12 cellular contexts compared by ENCODE assay signal in the genomic region with DNA sequence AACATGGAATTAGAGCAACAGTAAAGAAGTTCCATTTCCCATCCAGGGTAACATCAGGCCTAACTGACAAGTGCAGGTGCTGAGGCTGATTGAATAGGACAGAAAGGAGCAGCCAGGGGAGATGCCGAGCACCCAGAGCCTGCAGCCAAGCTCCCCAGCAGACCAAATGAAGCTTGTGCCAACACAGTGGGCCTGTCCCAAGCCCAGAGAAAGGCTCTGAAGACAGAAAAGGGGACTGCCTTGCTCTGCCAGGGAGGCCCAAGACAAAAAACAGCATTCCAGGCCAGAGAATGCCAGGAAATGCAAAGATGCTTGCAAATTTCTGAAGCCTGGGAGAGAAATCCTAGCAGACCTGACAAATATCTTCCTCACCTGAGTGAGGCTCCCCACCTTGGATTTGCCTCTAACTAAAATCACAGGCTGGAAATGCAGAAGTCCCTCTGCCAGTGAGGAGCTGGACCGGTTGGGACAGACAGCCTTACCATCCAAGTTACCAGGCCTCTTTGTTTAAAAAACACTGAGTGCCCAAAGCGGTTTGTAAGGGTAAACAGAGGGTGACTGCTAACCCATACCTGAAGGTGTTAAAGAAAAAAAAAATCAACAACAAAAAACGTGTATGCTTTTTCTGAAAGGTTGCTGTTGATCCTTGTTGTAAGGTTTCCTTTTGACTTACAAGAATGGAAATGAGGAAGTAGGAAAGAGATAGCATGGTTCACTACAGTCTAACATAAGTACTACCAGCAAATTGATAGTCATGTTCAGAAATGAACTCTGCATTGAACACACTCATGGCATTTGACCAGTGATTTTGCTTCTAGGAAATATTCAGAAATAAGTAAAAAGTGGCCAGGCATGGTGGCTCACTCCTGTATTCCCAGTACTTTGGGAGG. TPM values are rescaled to one million over a fixed set of nuclear protein-coding genes. Genes with fewer than 3 reads are reported as not detected.
DNase-seq lines count a peak whose midpoint lies in the region; ATAC-seq and TF ChIP-seq lines count a peak whose summit lies in the region.
"Had no signal": no experiment of that assay in that cellular context is flagged by ENCODE, and none has a peak within 500 bp of the region (broad histone marks: within the 10 kb centered on the region; RNA-seq: fewer than 3 reads in every experiment).

No MANE protein-coding gene starts in this region.

- no peak overlapping the region for H3K4me3 ChIP-seq in mesenchymal stem cell (ENCODE audit: insufficient read depth in 1 of 2, low read depth in 1 of 2, low read length in 2 of 2)
- no peak overlapping the region for H3K4me3 ChIP-seq in aorta (ENCODE audit: low read length in 2 of 2)

- H3K9ac ChIP-seq in mesenchymal stem cell (ENCODE audit: low read length) = no peak overlapping the region
- H3K9ac ChIP-seq: parathyroid adenoma had no signal

- H3K27ac ChIP-seq in mesenchymal stem cell (ENCODE audit: low read length, poor library complexity, severe bottlenecking) (no peak overlapping the region), aorta (ENCODE audit: low read depth in 1 of 2, low read length in 2 of 2) (no peak overlapping the region)
- H3K27ac ChIP-seq: parathyroid adenoma had no signal

- no peaks in the 10 kb centered on the region for H3K36me3 ChIP-seq in mesenchymal stem cell (ENCODE audit: control insufficient read depth in 1 of 2, insufficient read depth in 2 of 2, low read depth in 1 of 2, low read length in 2 of 2)
- no peaks in the 10 kb centered on the region for H3K36me3 ChIP-seq in aorta (ENCODE audit: control insufficient read depth in 1 of 2, insufficient read depth in 2 of 2, low read length in 1 of 2)

- in situ Hi-C loops in GM13976 (cut with MboI; ENCODE audit: low sequenced_read_pairs, unreplicated experiment) = no loop called here

- H3K23ac ChIP-seq in mesenchymal stem cell (ENCODE audit: low read length in 2 of 2) = no peak overlapping the region

- peak overlapping the region; percentile 19; the same call in 1 of the 2 replicates for H3K4me3 Mint-ChIP-seq in WTC11
- H3K4me3 Mint-ChIP-seq in activated naive CD4-positive, alpha-beta T cell treated with anti-CD3 and anti-CD28 coated beads, Interleukin-2, amount 10 ng/mL, durations not matched to agents 7 days and 5 days = no peak overlapping the region
- H3K4me3 Mint-ChIP-seq: activated naive CD8-positive, alpha-beta T cell; stimulated activated naive CD8-positive, alpha-beta T cell treated with anti-CD3 and anti-CD28 coated beads, Interleukin-15, Interleukin-2, amounts not matched to agents 100 ng/mL and 50 ng/mL, for 24 hours had no signal

- peaks cover 39% of the 10 kb centered on the region for H3K4me1 Mint-ChIP-seq in WTC11
- H3K4me1 Mint-ChIP-seq in activated naive CD4-positive, alpha-beta T cell treated with anti-CD3 and anti-CD28 coated beads, Interleukin-2, amount 10 ng/mL, durations not matched to agents 7 days and 5 days = no peaks in the 10 kb centered on the region

- H2AFZ ChIP-seq in mesenchymal stem cell (ENCODE audit: low read depth, low read length) = no peak overlapping the region
- H2AFZ ChIP-seq: parathyroid adenoma had no signal

- H4K8ac ChIP-seq in mesenchymal stem cell (ENCODE audit: low read length) = no peak overlapping the region

- H4K91ac ChIP-seq in mesenchymal stem cell (ENCODE audit: low read length) = no peak overlapping the region

- WGBS in mesenchymal stem cell = 73% methylated on average over 4 of the region's 4 CpGs
- 81 to 82% methylated on average over 4 of the region's 4 CpGs for WGBS in aorta, 2 donors

- H2AK5ac ChIP-seq in mesenchymal stem cell (ENCODE audit: low read length, severe bottlenecking) = no peak overlapping the region

- no peak overlapping the region for H3K4ac ChIP-seq in mesenchymal stem cell (ENCODE audit: low read depth in 1 of 2, low read length in 2 of 2)

- H3K9me3 Mint-ChIP-seq in WTC11 = no peaks in the 10 kb centered on the region
- no peaks in the 10 kb centered on the region for H3K9me3 Mint-ChIP-seq in activated naive CD4-positive, alpha-beta T cell treated with anti-CD3 and anti-CD28 coated beads, Interleukin-2, amount 10 ng/mL, durations not matched to agents 7 days and 5 days
- H3K9me3 Mint-ChIP-seq: stimulated activated naive CD8-positive, alpha-beta T cell treated with anti-CD3 and anti-CD28 coated beads, Interleukin-15, Interleukin-2, amounts not matched to agents 100 ng/mL and 50 ng/mL, for 24 hours had no signal

- H2BK12ac ChIP-seq in mesenchymal stem cell (ENCODE audit: low read length in 2 of 2) = no peak overlapping the region

- H2BK15ac ChIP-seq in mesenchymal stem cell (ENCODE audit: low read depth, poor library complexity, severe bottlenecking) = no peak overlapping the region

- CTCF ChIA-PET in WTC11 (lab: Charles Lee) = interaction anchor here (2.5 kb wide), 1 partner anchor 345 kb away, joined by 10 read pairs; no protein-coding TSS in a partner anchor
- CTCF ChIA-PET in activated naive CD4-positive, alpha-beta T cell treated with anti-CD3 and anti-CD28 coated beads, Interleukin-2, amount 10 ng/mL, durations not matched to agents 7 days and 5 days (lab: Charles Lee) = no interaction called here

- no peak overlapping the region for H3K14ac ChIP-seq in mesenchymal stem cell (ENCODE audit: low read length in 2 of 2)

- ATAC-seq in GM21447 (IDR thresholded peaks at IDR 0.05; ENCODE audit: unreplicated experiment) (peak; percentile 94), HG03342 (IDR thresholded peaks at IDR 0.05; ENCODE audit: unreplicated experiment) (peak; percentile 94), WTC11 (peak; percentile 86), aorta (ENCODE audit: low FRiP score) (no peak)

- H3K36me3 Mint-ChIP-seq in WTC11 = no peaks in the 10 kb centered on the region
- H3K36me3 Mint-ChIP-seq in activated naive CD4-positive, alpha-beta T cell treated with anti-CD3 and anti-CD28 coated beads, Interleukin-2, amount 10 ng/mL, durations not matched to agents 7 days and 5 days = no peaks in the 10 kb centered on the region
- H3K36me3 Mint-ChIP-seq: activated naive CD8-positive, alpha-beta T cell had no signal

- peak overlapping the region; percentile 88 for H3K27ac Mint-ChIP-seq in WTC11
- no peak overlapping the region for H3K27ac Mint-ChIP-seq in activated naive CD4-positive, alpha-beta T cell treated with anti-CD3 and anti-CD28 coated beads, Interleukin-2, amount 10 ng/mL, durations not matched to agents 7 days and 5 days
- H3K27ac Mint-ChIP-seq: activated naive CD8-positive, alpha-beta T cell; stimulated activated naive CD8-positive, alpha-beta T cell treated with anti-CD3 and anti-CD28 coated beads, Interleukin-15, Interleukin-2, amounts not matched to agents 100 ng/mL and 50 ng/mL, for 24 hours had no signal

- POLR2A ChIA-PET in WTC11 (lab: Charles Lee) = interaction anchor here (1.4 to 1.5 kb wide), 2 partner anchors 12 to 55 kb away, joined by 3 to 5 read pairs; partner anchors contain the start of genes HMGB1 and UBE2L5

- no peak overlapping the region for H3K18ac ChIP-seq in mesenchymal stem cell (ENCODE audit: low read depth in 1 of 2, low read length in 2 of 2)

- H3K4me1 ChIP-seq in mesenchymal stem cell (ENCODE audit: control insufficient read depth, insufficient read depth, low read depth, low read length) (no peaks in the 10 kb centered on the region), aorta (ENCODE audit: control insufficient read depth in 1 of 2, insufficient read depth in 2 of 2, low read length in 2 of 2) (no peaks in the 10 kb centered on the region)
- H3K4me1 ChIP-seq: parathyroid adenoma had no signal

- TF ChIP-seq CTCF in GM13976 (IDR thresholded peaks at IDR 0.05; ENCODE audit: borderline replicate concordance, control extremely low read depth, extremely low read depth, insufficient read depth, missing control alignments) (no peak), WTC11 (IDR thresholded peaks at IDR 0.05) (no peak)

- H3K27me3 Mint-ChIP-seq in WTC11 (ENCODE audit: low read depth) = no peaks in the 10 kb centered on the region
- peaks cover 43% of the 10 kb centered on the region for H3K27me3 Mint-ChIP-seq in activated naive CD4-positive, alpha-beta T cell treated with anti-CD3 and anti-CD28 coated beads, Interleukin-2, amount 10 ng/mL, durations not matched to agents 7 days and 5 days
- H3K27me3 Mint-ChIP-seq: stimulated activated naive CD8-positive, alpha-beta T cell treated with anti-CD3 and anti-CD28 coated beads, Interleukin-15, Interleukin-2, amounts not matched to agents 100 ng/mL and 50 ng/mL, for 24 hours had no signal

- H3K9me3 ChIP-seq in mesenchymal stem cell (ENCODE audit: control insufficient read depth, low read length) (no peaks in the 10 kb centered on the region), aorta (ENCODE audit: control insufficient read depth, low read length) (no peaks in the 10 kb centered on the region)

- no peak overlapping the region for H3K4me2 ChIP-seq in mesenchymal stem cell (ENCODE audit: low read length, poor library complexity, severe bottlenecking)

- H3K27me3 ChIP-seq in mesenchymal stem cell (ENCODE audit: control insufficient read depth in 1 of 2, insufficient read depth in 1 of 2, low read length in 2 of 2) (no peaks in the 10 kb centered on the region), aorta (ENCODE audit: control insufficient read depth in 1 of 2, insufficient read depth in 2 of 2, low read length in 1 of 2) (no peaks in the 10 kb centered on the region)

- DNase-seq in GM13976 (ENCODE audit: low spot score) (peak; percentile 63), WTC11 (ENCODE audit: low spot score) (peak; percentile 29), mesenchymal stem cell (no peak), AG08395 (ENCODE audit: low spot score) (no peak), aorta (no peak)
- no peak for DNase-seq in activated naive CD4-positive, alpha-beta T cell treated with anti-CD3 and anti-CD28 coated beads, Interleukin-2, amount 10 ng/mL, durations not matched to agents 7 days and 5 days
- DNase-seq: SW 1271 had no signal

- no peak overlapping the region for H2BK120ac ChIP-seq in mesenchymal stem cell (ENCODE audit: low read depth, low read length)

- H2BK5ac ChIP-seq in mesenchymal stem cell (ENCODE audit: low read depth, low read length, poor library complexity, severe bottlenecking) = no peak overlapping the region

- no peaks in the 10 kb centered on the region for H3K79me1 ChIP-seq in mesenchymal stem cell (replicated peaks; ENCODE audit: low read length, poor library complexity, severe bottlenecking)

- intact Hi-C loops in aorta (cut with DNase I) = loop anchor here in 1 of 2 donors (10.0 kb wide), 1 partner anchor 567 kb away; no protein-coding TSS in a partner anchor

TF ChIP-seq in WTC11, 78 proteins besides CTCF, POLR2A, EP300 and RAD21 (continues in another document):
- TF ChIP-seq SMAD4 (CRISPR knock-in tag; IDR thresholded peaks at IDR 0.05) (no peak), ZNF121 (CRISPR knock-in tag; IDR thresholded peaks at IDR 0.05) (peak; percentile 90), NR2C2 (CRISPR knock-in tag; IDR thresholded peaks at IDR 0.05) (no peak)

RNA-seq across cellular contexts. Expression of gene HMGB1, which starts 11.9 kb away (rescaled TPM):
- total RNA-seq in WTC11 (2021) (611 to 640 TPM (median 616 TPM) in 3 replicates), aorta (100 to 1,000 TPM; 213 to 235 TPM)
- 349 TPM for polyA plus RNA-seq in mesenchymal stem cell (2013, experiment 1 of 2)
- 353 TPM for polyA plus RNA-seq in mesenchymal stem cell (2013, experiment 2 of 2)
- polyA plus RNA-seq in aorta = 100 to 1,000 TPM; 389 to 410 TPM

RNA-seq across cellular contexts. Expression of gene UBE2L5, which starts 55.3 kb away (rescaled TPM):
- 0.13 TPM in 1 of 3 replicates, not detected in the others for total RNA-seq in WTC11 (2021)
- polyA plus RNA-seq in mesenchymal stem cell (2013, experiment 1 of 2) = 0.14 TPM
- 0.08 TPM for polyA plus RNA-seq in mesenchymal stem cell (2013, experiment 2 of 2)
- total RNA-seq in aorta = 1 to 10 TPM in 1 of 2 donors, not detected in 1; 1.7 TPM
- polyA plus RNA-seq in aorta = under 1 TPM in 1 of 2 donors, not detected in 1; 0.61 TPM

Comparison
In these comparisons a context has a peak if more than half of its experiments do, and no peak if none do; other contexts are left out.
1. DNase-seq: peak in GM13976 (single experiment) and WTC11 (single experiment); none in mesenchymal stem cell (single experiment), activated naive CD4-positive, alpha-beta T cell treated with anti-CD3 and anti-CD28 coated beads, Interleukin-2, amount 10 ng/mL, durations not matched to agents 7 days and 5 days (single experiment), AG08395 (single experiment) and aorta (0 of 2).